Comparison of ENCODE assay signal across 8 cellular contexts in the genomic region with DNA sequence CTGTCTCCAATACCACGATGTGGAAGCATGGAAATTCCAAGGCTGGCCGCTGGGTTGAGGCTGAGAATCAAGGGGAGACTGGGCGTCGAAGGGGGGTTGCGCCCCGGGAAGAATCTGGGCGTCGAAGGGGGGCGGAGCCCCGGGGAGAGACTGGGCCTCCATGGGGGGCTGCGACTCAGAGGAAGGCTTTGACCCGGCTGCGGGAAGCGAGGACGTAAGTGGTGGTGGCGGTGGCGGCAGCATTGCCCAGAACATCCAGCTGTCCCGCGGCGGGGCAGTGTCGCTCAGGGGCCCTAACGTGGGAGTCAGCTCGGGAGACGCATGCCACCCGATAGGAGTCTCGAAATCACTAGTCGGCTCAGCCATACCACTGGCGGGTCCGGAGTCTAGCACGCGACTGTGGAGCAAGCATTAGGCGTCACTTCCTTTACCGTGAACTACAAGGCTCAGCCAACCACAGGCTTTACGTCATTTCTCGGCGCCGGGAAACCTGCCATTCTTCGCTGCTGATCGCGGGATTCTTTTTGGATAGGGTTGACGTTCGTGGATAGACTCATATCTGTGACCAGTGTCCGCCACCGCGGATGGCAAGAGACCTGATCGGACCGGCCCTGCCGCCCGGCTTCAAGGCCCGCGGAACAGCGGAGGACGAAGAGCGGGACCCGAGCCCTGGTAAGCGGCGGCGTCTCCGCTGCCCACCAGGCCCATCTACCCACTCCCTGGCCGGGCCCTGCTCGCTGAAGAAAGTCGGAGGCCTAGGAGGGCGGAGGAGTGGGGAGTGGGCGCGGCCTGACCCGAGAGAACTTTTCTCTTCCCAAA. TPM values are rescaled to one million over a fixed set of nuclear protein-coding genes. Genes with fewer than 3 reads are reported as not detected.
A peak's percentile ranks its signal among the peaks of the same experiment; 100 is the strongest.
DNase-seq lines count a peak whose midpoint lies in the region; ATAC-seq and TF ChIP-seq lines count a peak whose summit lies in the region.

A gene with protein sequence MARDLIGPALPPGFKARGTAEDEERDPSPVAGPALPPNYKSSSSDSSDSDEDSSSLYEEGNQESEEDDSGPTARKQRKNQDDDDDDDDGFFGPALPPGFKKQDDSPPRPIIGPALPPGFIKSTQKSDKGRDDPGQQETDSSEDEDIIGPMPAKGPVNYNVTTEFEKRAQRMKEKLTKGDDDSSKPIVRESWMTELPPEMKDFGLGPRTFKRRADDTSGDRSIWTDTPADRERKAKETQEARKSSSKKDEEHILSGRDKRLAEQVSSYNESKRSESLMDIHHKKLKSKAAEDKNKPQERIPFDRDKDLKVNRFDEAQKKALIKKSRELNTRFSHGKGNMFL (plus strand): TSS at position 468 of the 819 bp plus-strand sequence. CDS start 117 bp downstream, at position 585.
A gene (minus strand): TSS at position 401 of the 819 bp plus-strand sequence. CDS start 35 bp downstream, at position 366.

- H3K9me3 ChIP-seq in spleen: no peaks in the 10 kb centered on the region

- H3K27me3 ChIP-seq in spleen (replicated peaks in 1 of 7): no peaks in the 10 kb centered on the region

- peak within 1 kb of the TSS; percentile 68 to 94 (median 88) for H3K4me3 ChIP-seq in spleen

- peak in 1 of 3 donors; percentile 20 for TF ChIP-seq POLR2A in spleen (IDR thresholded peaks at IDR 0.05)

- DNase-seq in AG08395 (ENCODE audit: low spot score): peak; percentile 97
- peak; percentile 84 for DNase-seq in NCI-H2227 treated with DMSO at 0.1 percent for 48 hours (lab: John Stamatoyannopoulos, UW)
- peak; percentile 80 for DNase-seq in activated B cell treated with CpG ODN at 0.5 μM for 24 hours
- DNase-seq in caudate nucleus (lab: John Stamatoyannopoulos, UW): peak; percentile 10 to 98 (median 90)
- peak; percentile 97 for DNase-seq in iris pigment epithelial cell (ENCODE audit: low read depth)
- DNase-seq in spleen: peak; percentile 96

- ATAC-seq in GM18907 (IDR thresholded peaks at IDR 0.05; ENCODE audit: unreplicated experiment) (peak; percentile 97), HG03139 (IDR thresholded peaks at IDR 0.05; ENCODE audit: unreplicated experiment) (peak; percentile 94), activated B cell treated with CpG ODN at 0.5 μM for 24 hours (ENCODE audit: low read depth) (peak; percentile 97)

- H3K4me1 Mint-ChIP-seq in activated B cell treated with CpG ODN at 0.5 μM for 24 hours: peaks cover 37% of the 10 kb centered on the region

- H3K27ac ChIP-seq in caudate nucleus (ENCODE audit: low read depth, low read length) (peak within 1 kb of the TSS; percentile 67), spleen (peak within 1 kb of the TSS; percentile 62 to 92 (median 86))

- 0 to 2% (median 0%) methylated on average over 43 to 66 of the region's 66 CpGs for WGBS in spleen, 5 donors

- peaks cover 31% of the 10 kb centered on the region for H3K36me3 Mint-ChIP-seq in activated B cell treated with CpG ODN at 0.5 μM for 24 hours (ENCODE audit: low read depth)

- TF ChIP-seq CTCF in activated B cell treated with CpG ODN at 0.5 μM for 24 hours (IDR thresholded peaks at IDR 0.05): no peak
- TF ChIP-seq CTCF in spleen (IDR thresholded peaks at IDR 0.05 in 8 of 11, conservative IDR thresholded peaks at IDR 0.05 in 3 of 11): no peak

- POLR2A ChIA-PET in activated B cell treated with CpG ODN at 0.5 μM for 24 hours (lab: Charles Lee): no interaction called here

- H3K27me3 Mint-ChIP-seq in activated B cell treated with CpG ODN at 0.5 μM for 24 hours: no peaks in the 10 kb centered on the region

- CTCF ChIA-PET in activated B cell treated with CpG ODN at 0.5 μM for 24 hours (lab: Charles Lee): interaction anchor here (1.3 kb wide), 1 partner anchor 507 kb away, joined by 4 read pairs; no protein-coding TSS in a partner anchor

- peaks cover 0 to 22% (median 5%) of the 10 kb centered on the region in 6 donors for H3K36me3 ChIP-seq in spleen

- H3K9me3 Mint-ChIP-seq in activated B cell treated with CpG ODN at 0.5 μM for 24 hours: no peaks in the 10 kb centered on the region

- peak within 1 kb of the TSS; percentile 99 for H3K4me3 Mint-ChIP-seq in activated B cell treated with CpG ODN at 0.5 μM for 24 hours

- intact Hi-C loops in activated B cell treated with CpG ODN at 0.5 μM for 24 hours (cut with micrococcal nuclease) (loop anchor here (1.0 to 10.0 kb wide), 10 partner anchors 71 to 1110 kb away; a partner anchor contains a TSS), spleen (cut with DNase I; ENCODE audit: low total_unique reads) (no loop called here)

- H3K4me1 ChIP-seq in spleen: peaks cover 25 to 68% (median 52%) of the 10 kb centered on the region in 6 donors

- H3K27ac Mint-ChIP-seq in activated B cell treated with CpG ODN at 0.5 μM for 24 hours: peak within 1 kb of the TSS; percentile 98

RNA-seq across cellular contexts. Expression of the first gene that starts in this region (rescaled TPM):
- total RNA-seq in activated B cell treated with CpG ODN at 0.5 μM for 24 hours (28.8 and 35.8 TPM in 2 replicates), spleen (10 to 100 TPM; 21.2 to 33.4 (median 28.8) TPM)
- polyA plus RNA-seq in spleen: 10 to 100 TPM in 1 of 3 donors, 1 to 10 TPM in 2; 9.6 to 14.0 (median 9.8) TPM

RNA-seq across cellular contexts. Expression of the second gene that starts in this region (rescaled TPM):
- 6.6 and 7.8 TPM in 2 replicates for total RNA-seq in activated B cell treated with CpG ODN at 0.5 μM for 24 hours
- 1 to 10 TPM; 3.0 to 4.9 (median 3.8) TPM for total RNA-seq in spleen
- polyA plus RNA-seq in spleen: 1 to 10 TPM; 2.1 to 3.1 (median 2.8) TPM

Comparison
In these comparisons a context has a peak if more than half of its experiments do, and no peak if none do; other contexts are left out.
1. Peak in every context shown above with its lines: DNase-seq, ATAC-seq, H3K4me3 ChIP-seq and H3K27ac ChIP-seq.